In the genomic region with DNA sequence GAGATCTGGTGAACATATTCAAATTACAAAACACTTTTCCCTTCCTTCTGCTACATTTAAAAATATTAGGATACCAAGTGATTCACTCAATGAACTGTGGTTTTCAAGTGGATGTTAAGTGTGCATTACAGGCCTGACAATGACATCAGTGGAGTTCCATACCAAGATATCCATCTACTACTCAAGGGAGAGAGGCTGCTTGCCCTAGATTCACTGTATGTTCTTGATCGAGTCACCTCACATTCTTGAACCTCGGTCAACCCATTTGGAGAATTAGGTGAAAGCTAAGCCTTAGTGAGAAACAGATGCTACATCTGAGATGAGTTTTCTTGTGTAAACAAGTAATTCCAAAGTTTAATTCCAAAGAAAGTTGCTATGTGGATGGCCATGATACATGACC, we compare ENCODE assay signal across 24 cellular contexts.
"Had no signal": no experiment of that assay in that cellular context is flagged by ENCODE, and none has a peak within 500 bp of the region (broad histone marks: within the 10 kb centered on the region; RNA-seq: fewer than 3 reads in every experiment).

No MANE protein-coding gene starts in this region.

- H3K4me1 ChIP-seq: body of pancreas, esophagus squamous epithelium, gastroesophageal sphincter, heart right ventricle, parathyroid adenoma, right lobe of liver, stomach, testis, upper lobe of left lung had no signal

- H3K4me1 Mint-ChIP-seq: stimulated activated effector memory CD8-positive, alpha-beta T cell treated with anti-CD3 and anti-CD28 coated beads, Interleukin-12 subunit alpha, Interleukin-12 subunit beta, amount 100 ng/mL, for 72 hours had no signal

- H3K9ac ChIP-seq: parathyroid adenoma had no signal

- H3K4me3 Mint-ChIP-seq: activated naive CD8-positive, alpha-beta T cell; activated T-helper 1 cell treated with anti-CD3 and anti-CD28 coated beads, Interleukin-12 subunit alpha, Interleukin-12 subunit beta, Interleukin-2, Interleukin-4 antibody, amounts not matched to agents 30 ng/mL and 10 ng/mL and 1 ng/mL, durations not matched to agents 14 hours and 24 hours and 36 hours; effector memory CD8-positive, alpha-beta T cell; natural killer cell treated with Interleukin-12 subunit alpha and Interleukin-12 subunit beta and Interleukin-15 and Interleukin-18, amount 100 ng/mL, for 72 hours; stimulated activated effector memory CD8-positive, alpha-beta T cell treated with anti-CD3 and anti-CD28 coated beads, Interleukin-12 subunit alpha, Interleukin-12 subunit beta, amount 100 ng/mL, for 72 hours had no signal

- ATAC-seq: body of pancreas; effector memory CD8-positive, alpha-beta T cell; gastroesophageal sphincter; heart right ventricle; natural killer cell treated with Interleukin-12 subunit alpha and Interleukin-12 subunit beta and Interleukin-15 and Interleukin-18, amount 100 ng/mL, for 72 hours; right lobe of liver; stimulated activated effector memory CD8-positive, alpha-beta T cell treated with anti-CD3 and anti-CD28 coated beads, Interleukin-12 subunit alpha, Interleukin-12 subunit beta, amount 100 ng/mL, for 72 hours had no signal

- H3K27ac Mint-ChIP-seq: activated naive CD8-positive, alpha-beta T cell; activated T-helper 1 cell treated with anti-CD3 and anti-CD28 coated beads, Interleukin-12 subunit alpha, Interleukin-12 subunit beta, Interleukin-2, Interleukin-4 antibody, amounts not matched to agents 30 ng/mL and 10 ng/mL and 1 ng/mL, durations not matched to agents 14 hours and 24 hours and 36 hours; effector memory CD8-positive, alpha-beta T cell; natural killer cell treated with Interleukin-12 subunit alpha and Interleukin-12 subunit beta and Interleukin-15 and Interleukin-18, amount 100 ng/mL, for 72 hours; stimulated activated effector memory CD8-positive, alpha-beta T cell treated with anti-CD3 and anti-CD28 coated beads, Interleukin-12 subunit alpha, Interleukin-12 subunit beta, amount 100 ng/mL, for 72 hours had no signal

- H3K27me3 Mint-ChIP-seq: activated naive CD8-positive, alpha-beta T cell; effector memory CD8-positive, alpha-beta T cell; natural killer cell treated with Interleukin-12 subunit alpha and Interleukin-12 subunit beta and Interleukin-15 and Interleukin-18, amount 100 ng/mL, for 72 hours had no signal

- H3K9me3 ChIP-seq: body of pancreas, esophagus squamous epithelium, gastroesophageal sphincter, right lobe of liver, stomach, testis, upper lobe of left lung had no signal

- H3K27me3 ChIP-seq: body of pancreas, esophagus squamous epithelium, gastroesophageal sphincter, heart right ventricle, right lobe of liver, stomach, testis, upper lobe of left lung had no signal

- H3K36me3 Mint-ChIP-seq: activated naive CD8-positive, alpha-beta T cell; stimulated activated effector memory CD8-positive, alpha-beta T cell treated with anti-CD3 and anti-CD28 coated beads, Interleukin-12 subunit alpha, Interleukin-12 subunit beta, amount 100 ng/mL, for 72 hours had no signal

- H3K36me3 ChIP-seq: esophagus squamous epithelium, gastroesophageal sphincter, heart right ventricle, right lobe of liver, stomach, upper lobe of left lung, WERI-Rb-1 had no signal

- H3K4me3 ChIP-seq: body of pancreas, esophagus squamous epithelium, gastroesophageal sphincter, heart right ventricle, right lobe of liver, smooth muscle cell, stomach, testis, upper lobe of left lung had no signal

- H2AFZ ChIP-seq: parathyroid adenoma had no signal

- H3K4me2 ChIP-seq: smooth muscle cell had no signal

- H3K27ac ChIP-seq: body of pancreas, esophagus squamous epithelium, gastroesophageal sphincter, heart right ventricle, parathyroid adenoma, right lobe of liver, stomach, testis, upper lobe of left lung, WERI-Rb-1 had no signal

- DNase-seq: activated CD4-positive, alpha-beta T cell treated with anti-CD3 and anti-CD28 coated beads for 1 hour; activated CD4-positive, alpha-beta T cell treated with anti-CD3 and anti-CD28 coated beads, Interleukin-2, amount 50 U/mL, for 4 hours; activated gamma-delta T cell treated with Interleukin-2 at 50 U/mL for 16 hours; activated T-cell treated with anti-CD3 and anti-CD28 coated beads for 4 hours; amniotic stem cell; body of pancreas; caudate nucleus; effector memory CD8-positive, alpha-beta T cell; esophagus squamous epithelium; heart right ventricle; mesendoderm; right lobe of liver; stimulated activated CD4-positive, alpha-beta T cell treated with anti-CD3 and anti-CD28 coated beads, Interleukin-4, amount 100 ng/mL, for 24 hours; stomach; testis; upper lobe of left lung; WERI-Rb-1 had no signal
